Comparison of ENCODE assay signal across 1 cellular context in genomic region chr11:15118431-15118830, GRCh38.
TF ChIP-seq lines count a peak whose summit lies in the region.

No MANE protein-coding gene starts in this region.

TF ChIP-seq in IMR-90, 13 proteins besides CTCF, POLR2A, EP300 and RAD21:
- TF ChIP-seq BHLHE40 (IDR thresholded peaks at IDR 0.05; ENCODE audit: low read depth, low read length) (no peak), NFE2L2 (IDR thresholded peaks at IDR 0.05; ENCODE audit: low read depth, low read length) (no peak), MAZ (IDR thresholded peaks at IDR 0.05; ENCODE audit: borderline replicate concordance, low read depth, low read length) (no peak), USF2 (IDR thresholded peaks at IDR 0.05; ENCODE audit: low read depth, low read length) (no peak)
